In genomic region chr1:15205586-15206346, GRCh38 we compare ENCODE assay signal across 28 cellular contexts. TPM values are rescaled to one million over a fixed set of nuclear protein-coding genes. Genes with fewer than 3 reads are reported as not detected.
DNase-seq lines count a peak whose midpoint lies in the region; FAIRE-seq and TF ChIP-seq lines count a peak whose summit lies in the region.
"Had no signal": no experiment of that assay in that cellular context is flagged by ENCODE, and none has a peak within 500 bp of the region (broad histone marks: within the 10 kb centered on the region; RNA-seq: fewer than 3 reads in every experiment).

No MANE protein-coding gene starts in this region.

- no peak overlapping the region for H3K9ac ChIP-seq in smooth muscle cell (ENCODE audit: low read depth)

- FAIRE-seq in GM19239 (lab: Jason Lieb, UNC) = no peak
- FAIRE-seq: G401.6, GM18507, TTC549 had no signal

- H3K4me2 ChIP-seq in smooth muscle cell = no peak overlapping the region

- H3K4me3 ChIP-seq in breast epithelium (no peak overlapping the region), vagina (no peak overlapping the region), smooth muscle cell (no peak overlapping the region)
- H3K4me3 ChIP-seq: Peyer's patch, right atrium auricular region, SJSA1, tibial nerve had no signal

- POLR2A ChIA-PET in MCF 10A (lab: Yijun Ruan, JAX) = interaction anchor here (0.6 to 1.2 kb wide), 2 partner anchors 53 to 1031 kb away, joined by 3 to 6 read pairs; partner anchors contain the start of genes CPLANE2 and TMEM51

- H3K27me3 ChIP-seq in breast epithelium (no peaks in the 10 kb centered on the region), vagina (no peaks in the 10 kb centered on the region), smooth muscle cell (ENCODE audit: low read depth) (no peaks in the 10 kb centered on the region)
- H3K27me3 ChIP-seq: Peyer's patch, right atrium auricular region, SJSA1, tibial nerve had no signal

- H3K9me3 ChIP-seq in breast epithelium (no peaks in the 10 kb centered on the region), vagina (no peaks in the 10 kb centered on the region), smooth muscle cell (replicated peaks; ENCODE audit: low read depth) (no peaks in the 10 kb centered on the region)
- H3K9me3 ChIP-seq: Peyer's patch, right atrium auricular region, SJSA1, tibial nerve had no signal

- peak overlapping the region; percentile 5 to 40 for H3K27ac ChIP-seq in breast epithelium
- H3K27ac ChIP-seq in vagina = peak overlapping the region; percentile 7
- H3K27ac ChIP-seq in smooth muscle cell (ENCODE audit: low read depth) = no peak overlapping the region
- H3K27ac ChIP-seq: right atrium auricular region, SJSA1, tibial nerve had no signal

- intact Hi-C loops in breast epithelium (cut with DNase I; ENCODE audit: low total_unique reads) = no loop called here
- intact Hi-C loops in MCF 10A (cut with micrococcal nuclease) = no loop called here
- intact Hi-C loops in vagina (cut with DNase I) = no loop called here

- TF ChIP-seq POLR2A in breast epithelium (IDR thresholded peaks at IDR 0.05) (no peak), vagina (IDR thresholded peaks at IDR 0.05) (no peak)

- H3K4me3 Mint-ChIP-seq in MCF 10A (ENCODE audit: unreplicated experiment) (no peak overlapping the region), nephron (no peak overlapping the region)
- H3K4me3 Mint-ChIP-seq in activated naive CD8-positive, alpha-beta T cell treated with anti-CD3 and anti-CD28 coated beads for 36 hours = no peak overlapping the region
- H3K4me3 Mint-ChIP-seq: activated T-cell treated with anti-CD3 and anti-CD28 coated beads, Interleukin-2, amount 50 U/mL, for 4 hours; CD4-positive, alpha-beta memory T cell had no signal

- no TSS peak for BruUV-seq in MCF 10A (replicated peaks; lab: Mats Ljungman, UMichigan)

- H3K36me3 ChIP-seq in breast epithelium (no peaks in the 10 kb centered on the region), vagina (no peaks in the 10 kb centered on the region), smooth muscle cell (ENCODE audit: low read depth) (no peaks in the 10 kb centered on the region)
- H3K36me3 ChIP-seq: Peyer's patch, right atrium auricular region, SJSA1, tibial nerve had no signal

- DNase-seq in breast epithelium (ENCODE audit: low spot score in 2 of 2) (peak in 1 of 2 donors; percentile 9), MCF 10A (ENCODE audit: unreplicated experiment) (no peak), cerebellar cortex (ENCODE audit: low spot score) (peak; percentile 74), vagina (ENCODE audit: extremely low spot score in 2 of 2) (no peak), GM19239 (ENCODE audit: insufficient read length, low spot score) (no peak), smooth muscle cell (lab: John Stamatoyannopoulos, UW; ENCODE audit: unreplicated experiment) (no peak)
- DNase-seq in activated naive CD8-positive, alpha-beta T cell treated with anti-CD3 and anti-CD28 coated beads for 36 hours = no peak
- DNase-seq: activated CD4-positive, alpha-beta T cell treated with anti-CD3 and anti-CD28 coated beads for 4 hours; activated T-cell treated with anti-CD3 and anti-CD28 coated beads, Interleukin-2, amount 50 U/mL, for 4 hours; AML-193; amniotic stem cell; CD4-positive, alpha-beta memory T cell; GOT3; KG1; mesendoderm; NCI-H524 treated with DMSO at 0.1 percent for 48 hours; stimulated activated CD4-positive, alpha-beta T cell treated with anti-CD3 and anti-CD28 coated beads, Interleukin-12 subunit alpha, Interleukin-12 subunit beta, amount 100 ng/mL, for 4 hours; stimulated activated CD4-positive, alpha-beta T cell treated with anti-CD3 and anti-CD28 coated beads, Interleukin-4, amount 100 ng/mL, for 4 hours; stimulated activated naive CD4-positive, alpha-beta T cell had no signal

- 93% methylated on average over 12 of the region's 12 CpGs for WGBS in smooth muscle cell (ENCODE audit: low lambda C conversion rate)

- H3K4me1 Mint-ChIP-seq in MCF 10A (ENCODE audit: insufficient read depth, unreplicated experiment) (peaks cover 3% of the 10 kb centered on the region), nephron (peaks cover 21% of the 10 kb centered on the region)
- H3K4me1 Mint-ChIP-seq in activated naive CD8-positive, alpha-beta T cell treated with anti-CD3 and anti-CD28 coated beads for 36 hours = no peaks in the 10 kb centered on the region
- H3K4me1 Mint-ChIP-seq: CD4-positive, alpha-beta memory T cell had no signal

- peaks cover 30% of the 10 kb centered on the region for H4K20me1 ChIP-seq in smooth muscle cell (ENCODE audit: low read depth)

- H3K4me1 ChIP-seq in breast epithelium (peaks cover 0 to 9% of the 10 kb centered on the region in 2 donors), vagina (peaks cover 22% of the 10 kb centered on the region), smooth muscle cell (ENCODE audit: low read depth) (peaks cover 8% of the 10 kb centered on the region)

- no peaks in the 10 kb centered on the region for H3K36me3 Mint-ChIP-seq in MCF 10A (ENCODE audit: insufficient read depth, unreplicated experiment)
- H3K36me3 Mint-ChIP-seq in nephron (ENCODE audit: low read depth) = no peaks in the 10 kb centered on the region
- H3K36me3 Mint-ChIP-seq in activated naive CD8-positive, alpha-beta T cell treated with anti-CD3 and anti-CD28 coated beads for 36 hours = no peaks in the 10 kb centered on the region
- H3K36me3 Mint-ChIP-seq: CD4-positive, alpha-beta memory T cell had no signal

- H3K27ac Mint-ChIP-seq in MCF 10A (ENCODE audit: low read depth, unreplicated experiment) (no peak overlapping the region), nephron (peak overlapping the region in 2 of 3 experiments; percentile 51 to 58)
- H3K27ac Mint-ChIP-seq in activated naive CD8-positive, alpha-beta T cell treated with anti-CD3 and anti-CD28 coated beads for 36 hours = no peak overlapping the region

- H3K9me3 Mint-ChIP-seq in MCF 10A (ENCODE audit: unreplicated experiment) (no peaks in the 10 kb centered on the region), nephron (no peaks in the 10 kb centered on the region)
- H3K9me3 Mint-ChIP-seq in activated naive CD8-positive, alpha-beta T cell treated with anti-CD3 and anti-CD28 coated beads for 36 hours = no peaks in the 10 kb centered on the region
- H3K9me3 Mint-ChIP-seq: activated T-cell treated with anti-CD3 and anti-CD28 coated beads, Interleukin-2, amount 50 U/mL, for 4 hours; CD4-positive, alpha-beta memory T cell had no signal

- H2AFZ ChIP-seq in smooth muscle cell (ENCODE audit: low read depth) = no peak overlapping the region

- H3K27me3 Mint-ChIP-seq in MCF 10A (ENCODE audit: insufficient read depth, unreplicated experiment) (no peaks in the 10 kb centered on the region), nephron (ENCODE audit: low read depth) (peaks cover 3% of the 10 kb centered on the region)
- peaks cover 7% of the 10 kb centered on the region for H3K27me3 Mint-ChIP-seq in activated naive CD8-positive, alpha-beta T cell treated with anti-CD3 and anti-CD28 coated beads for 36 hours

- H3F3A ChIP-seq in smooth muscle cell (ENCODE audit: low read depth) = peaks cover 3% of the 10 kb centered on the region

- TF ChIP-seq CTCF in breast epithelium (IDR thresholded peaks at IDR 0.05) (no peak), MCF 10A (IDR thresholded peaks at IDR 0.05; ENCODE audit: unreplicated experiment) (no peak), nephron (IDR thresholded peaks at IDR 0.05; ENCODE audit: unreplicated experiment in 3 of 3) (no peak), vagina (IDR thresholded peaks at IDR 0.05) (no peak), smooth muscle cell (IDR thresholded peaks at IDR 0.05; ENCODE audit: borderline replicate concordance, insufficient read depth, poor library complexity, severe bottlenecking) (no peak)

- H3K79me2 ChIP-seq in smooth muscle cell (ENCODE audit: low read depth) = peaks cover 6% of the 10 kb centered on the region

- CTCF ChIA-PET in MCF 10A (lab: Yijun Ruan, JAX) = interaction anchor here (0.6 to 1.1 kb wide), 2 partner anchors 73 to 77 kb away, joined by 3 read pairs; no protein-coding TSS in a partner anchor

RNA-seq across cellular contexts. Expression of gene FHAD1, which starts 41.3 kb away (rescaled TPM):
- total RNA-seq in breast epithelium = 1 to 10 TPM in 2 of 3 donors, not detected in 1; 1.0 to 2.3 TPM
- total RNA-seq in MCF 10A (2022) = not detected in 2 replicates
- not detected for total RNA-seq in vagina
- under 1 TPM; 0.49 to 0.70 TPM for total RNA-seq in activated naive CD8-positive, alpha-beta T cell treated with anti-CD3 and anti-CD28 coated beads for 36 hours
- 0.31 TPM in 1 of 2 replicates, not detected in the other for total RNA-seq in smooth muscle cell
- 0.33 and 0.48 TPM in 2 replicates for polyA plus RNA-seq in smooth muscle cell
- total RNA-seq: CD4-positive, alpha-beta memory T cell; right atrium auricular region; T-helper 1 cell treated with Interleukin-12 subunit alpha and Interleukin-12 subunit beta and Interleukin-4 antibody, amounts not matched to agents 30 ng/mL and 1 ng/mL, for 36 hours had no signal

RNA-seq across cellular contexts. Expression of gene TMEM51, which starts 52.2 kb away (rescaled TPM):
- total RNA-seq in breast epithelium (10 to 100 TPM in 2 of 3 donors, 1 to 10 TPM in 1; 1.6 to 26.3 (median 10.8) TPM), MCF 10A (2022) (6.4 TPM in 2 replicates), vagina (31.4 TPM), smooth muscle cell (9.5 and 9.8 TPM in 2 replicates)
- not detected for total RNA-seq in activated naive CD8-positive, alpha-beta T cell treated with anti-CD3 and anti-CD28 coated beads for 36 hours
- polyA plus RNA-seq in smooth muscle cell = 10.4 and 14.8 TPM in 2 replicates
- polyA plus RNA-seq: CD4-positive, alpha-beta memory T cell had no signal

Comparison
In these comparisons a context has a peak if more than half of its experiments do, and no peak if none do; other contexts are left out.
1. H3K27ac Mint-ChIP-seq: peak in nephron (2 of 3); none in MCF 10A (single experiment) and activated naive CD8-positive, alpha-beta T cell treated with anti-CD3 and anti-CD28 coated beads for 36 hours (single experiment).